ENCODE assay signal across 9 cellular contexts in genomic region chr2:60552851-60553495, GRCh38. TPM values are rescaled to one million over a fixed set of nuclear protein-coding genes. Genes with fewer than 3 reads are reported as not detected.
DNase-seq lines count a peak whose midpoint lies in the region; ATAC-seq, FAIRE-seq and TF ChIP-seq lines count a peak whose summit lies in the region.
"Had no signal": no experiment of that assay in that cellular context is flagged by ENCODE, and none has a peak within 500 bp of the region (broad histone marks: within the 10 kb centered on the region; RNA-seq: fewer than 3 reads in every experiment).

No MANE protein-coding gene starts in this region.

- H3K4me1 ChIP-seq in ES-I3 (ENCODE audit: insufficient read depth, low read length) (peaks cover 6% of the 10 kb centered on the region; the same call in 1 of the 2 replicates), OCI-LY3 (ENCODE audit: low read length) (peaks cover 9% of the 10 kb centered on the region)

- no peak overlapping the region for H2AFZ ChIP-seq in OCI-LY3 (ENCODE audit: low read depth, low read length)

- no peaks in the 10 kb centered on the region for H3K9me3 Mint-ChIP-seq in osteocyte (ENCODE audit: unreplicated experiment)

- H3K4me2 ChIP-seq in OCI-LY3 (ENCODE audit: low read length) = peak overlapping the region; percentile 78

- H3K36me3 Mint-ChIP-seq in osteocyte (ENCODE audit: unreplicated experiment) = no peaks in the 10 kb centered on the region

- no peaks in the 10 kb centered on the region for H3K9me3 ChIP-seq in ES-I3 (ENCODE audit: control insufficient read depth, insufficient read depth, low read length)
- no peaks in the 10 kb centered on the region for H3K9me3 ChIP-seq in OCI-LY3 (ENCODE audit: insufficient read depth, low read length)

- peak overlapping the region; percentile 58 for H3K27ac Mint-ChIP-seq in osteocyte (ENCODE audit: unreplicated experiment)

- TF ChIP-seq CTCF in OCI-LY3 (IDR thresholded peaks at IDR 0.05; ENCODE audit: low read depth, low read length) (no peak), osteocyte (IDR thresholded peaks at IDR 0.05) (no peak)

- peak overlapping the region; percentile 94 for H3K27ac ChIP-seq in OCI-LY3 (ENCODE audit: low read length)
- H3K27ac ChIP-seq in epithelial cell of prostate = peak overlapping the region; percentile 70

- H4K20me1 ChIP-seq in OCI-LY3 (ENCODE audit: insufficient read depth, low read length) = peaks cover 13% of the 10 kb centered on the region

- no peaks in the 10 kb centered on the region for H3K27me3 ChIP-seq in OCI-LY3 (ENCODE audit: low read depth, low read length)

- peaks cover 36% of the 10 kb centered on the region for H3K4me1 Mint-ChIP-seq in osteocyte (ENCODE audit: unreplicated experiment)

- no peak for ATAC-seq in esophagus mucosa

- DNase-seq in epithelial cell of prostate (ENCODE audit: low read depth, low spot score) = no peak
- DNase-seq in osteocyte (ENCODE audit: extremely low spot score, unreplicated experiment) = no peak
- no peak for DNase-seq in stimulated activated CD4-positive, alpha-beta T cell treated with anti-CD3 and anti-CD28 coated beads, Interleukin-1b, Interleukin-23, amount 100 ng/mL, for 48 hours
- DNase-seq in GM12892 (ENCODE audit: insufficient read length) = no peak
- no peak for DNase-seq in AML-193 (lab: John Stamatoyannopoulos, UW)
- DNase-seq: stimulated activated CD4-positive, alpha-beta T cell treated with anti-CD3 and anti-CD28 coated beads, Interleukin-4, amount 100 ng/mL, for 4 hours had no signal

- peak overlapping the region; percentile 87 for H3K4me3 Mint-ChIP-seq in osteocyte (ENCODE audit: unreplicated experiment)

- peaks cover 95% of the 10 kb centered on the region for H3K79me2 ChIP-seq in OCI-LY3 (ENCODE audit: low read length)

- no peak for FAIRE-seq in GM12892 (lab: Jason Lieb, UNC)

- peaks cover 22% of the 10 kb centered on the region for H3K27me3 Mint-ChIP-seq in osteocyte (ENCODE audit: unreplicated experiment)

- H3K9ac ChIP-seq in ES-I3 (ENCODE audit: low read depth, low read length) (peak overlapping the region; percentile 83), OCI-LY3 (ENCODE audit: low read length) (peak overlapping the region; percentile 94)

- TF ChIP-seq POLR2A in GM12892 (IDR thresholded peaks at IDR 0.05; ENCODE audit: low read depth, low read length) = no peak

- no peaks in the 10 kb centered on the region for H3K36me3 ChIP-seq in ES-I3 (ENCODE audit: insufficient read depth, low read length)
- peaks cover 25% of the 10 kb centered on the region for H3K36me3 ChIP-seq in OCI-LY3 (replicated peaks; ENCODE audit: low read depth, low read length)

- H3K4me3 ChIP-seq in OCI-LY3 (ENCODE audit: low read length) = peak overlapping the region; percentile 91

RNA-seq across cellular contexts. Expression of gene BCL11A, which starts 0.5 kb away (rescaled TPM):
- total RNA-seq in osteocyte (9.7 and 10.7 TPM in 2 replicates), esophagus mucosa (43.0 TPM)
- polyA plus RNA-seq in GM12892 (2012; ENCODE audit: missing spikeins) = 7.2 TPM
